ENCODE assay signal across 1 cellular context in genomic region chr7:98400538-98401427, GRCh38.
TF ChIP-seq lines count a peak whose summit lies in the region.

TSS of gene BAIAP2L1 (minus strand) at chr7:98401090. CDS start at chr7:98400852, 238 bp downstream.

TF ChIP-seq in GM12878, 131 proteins besides CTCF, POLR2A, EP300 and RAD21 (continued from another document):
- TF ChIP-seq ZBTB40 (IDR thresholded peaks at IDR 0.05; ENCODE audit: borderline replicate concordance): no peak
- TF ChIP-seq TAF1 (IDR thresholded peaks at IDR 0.05; ENCODE audit: borderline replicate concordance, low read depth, low read length): peak; percentile 20; the same call in 1 of the 2 replicates
- TF ChIP-seq EED (IDR thresholded peaks at IDR 0.05; ENCODE audit: low read depth): 0 out of 2 replicates have a peak, but pooled peaks have one; percentile 26
- TF ChIP-seq IKZF2 (IDR thresholded peaks at IDR 0.05): peak in 1 of 2 experiments; percentile 37; a peak in 3 of 4 replicates
- TF ChIP-seq RELA (IDR thresholded peaks at IDR 0.05; ENCODE audit: borderline replicate concordance, partially characterized antibody): peak; percentile 72
- TF ChIP-seq KLF5 (IDR thresholded peaks at IDR 0.05; ENCODE audit: partially characterized antibody): peak; percentile 41
- TF ChIP-seq CUX1 (IDR thresholded peaks at IDR 0.05; ENCODE audit: insufficient replicate concordance, low read depth, low read length): no peak
- no peak for TF ChIP-seq SMAD1 (IDR thresholded peaks at IDR 0.05; ENCODE audit: low read depth, partially characterized antibody)
- TF ChIP-seq CREB1 (IDR thresholded peaks at IDR 0.05; ENCODE audit: low read depth): peak; percentile 37; the same call in 1 of the 2 replicates
- TF ChIP-seq ZNF207 (IDR thresholded peaks at IDR 0.05; ENCODE audit: borderline replicate concordance): 0 out of 2 replicates have a peak, but pooled peaks have one; percentile 35
- TF ChIP-seq BACH1 (IDR thresholded peaks at IDR 0.05; ENCODE audit: borderline replicate concordance): peak; percentile 48; the same call in 1 of the 2 replicates
- peak; percentile 90 for TF ChIP-seq NKRF (conservative IDR thresholded peaks at IDR 0.05)
- TF ChIP-seq ZNF274 (IDR thresholded peaks at IDR 0.05; ENCODE audit: insufficient read depth, insufficient read length): no peak
- peak; percentile 86 for TF ChIP-seq LARP7 (IDR thresholded peaks at IDR 0.05)
- TF ChIP-seq PRDM15 (CRISPR knock-in tag; IDR thresholded peaks at IDR 0.05): no peak
- peak; percentile 80 for TF ChIP-seq TCF3 (IDR thresholded peaks at IDR 0.05; ENCODE audit: borderline replicate concordance, insufficient read depth, low read depth, low read length)
- 0 out of 2 replicates have a peak, but pooled peaks have one; percentile 4 for TF ChIP-seq RUNX3 (IDR thresholded peaks at IDR 0.05; ENCODE audit: low read length)
- TF ChIP-seq NR2F1 (conservative IDR thresholded peaks at IDR 0.05): peak; percentile 88
- TF ChIP-seq JUNB (IDR thresholded peaks at IDR 0.05): no peak
- 0 out of 2 replicates have a peak, but pooled peaks have one; percentile 17 for TF ChIP-seq ZNF24 (IDR thresholded peaks at IDR 0.05)
- TF ChIP-seq GATAD2B (conservative IDR thresholded peaks at IDR 0.05; ENCODE audit: low read depth): peak; percentile 86
- peak; percentile 45 for TF ChIP-seq SMARCA5 (IDR thresholded peaks at IDR 0.05)
- peak; percentile 84; the same call in 1 of the 2 replicates for TF ChIP-seq RB1 (IDR thresholded peaks at IDR 0.05; ENCODE audit: borderline replicate concordance)
- peak; percentile 55 for TF ChIP-seq BCL3 (IDR thresholded peaks at IDR 0.05; ENCODE audit: borderline replicate concordance, insufficient read depth, low read depth, low read length, poor library complexity, severe bottlenecking)
- TF ChIP-seq PBX3 (IDR thresholded peaks at IDR 0.05; ENCODE audit: insufficient replicate concordance, low read depth, low read length): no peak
- peak; percentile 54 for TF ChIP-seq ZNF687 (IDR thresholded peaks at IDR 0.05)
- TF ChIP-seq EGR1 (IDR thresholded peaks at IDR 0.05; ENCODE audit: borderline replicate concordance in 1 of 2, low read depth in 2 of 2, low read length in 2 of 2): peak in 1 of 2 experiments; percentile 34; a peak in 1 of 3 replicates
- TF ChIP-seq YY1 (IDR thresholded peaks at IDR 0.05; ENCODE audit: low read depth, low read length): peak; percentile 59; the same call in 1 of the 2 replicates
- peak; percentile 28; the same call in 1 of the 2 replicates for TF ChIP-seq CREM (IDR thresholded peaks at IDR 0.05; ENCODE audit: low read depth)
- TF ChIP-seq ZNF622 (IDR thresholded peaks at IDR 0.05): no peak
- 0 out of 2 replicates have a peak, but pooled peaks have one; percentile 10 for TF ChIP-seq HCFC1 (IDR thresholded peaks at IDR 0.05; ENCODE audit: low read length)
- no peak for TF ChIP-seq ETV6 (conservative IDR thresholded peaks at IDR 0.05 in 1 of 2, IDR thresholded peaks at IDR 0.05 in 1 of 2; ENCODE audit: borderline replicate concordance in 1 of 2, low read depth in 1 of 2)
- peak; percentile 72 for TF ChIP-seq SP1 (IDR thresholded peaks at IDR 0.05; ENCODE audit: low read depth, low read length)
- TF ChIP-seq ATF7 (IDR thresholded peaks at IDR 0.05; ENCODE audit: low read depth): no peak
- TF ChIP-seq BHLHE40 (IDR thresholded peaks at IDR 0.05; ENCODE audit: borderline replicate concordance in 1 of 2, low read depth in 2 of 2, low read length in 1 of 2): peak in 1 of 2 experiments; percentile 9; a peak in 1 of 4 replicates
